Comparison of ENCODE assay signal across 25 cellular contexts in genomic region chr5:28516657-28517175, GRCh38.
"Had no signal": no experiment of that assay in that cellular context is flagged by ENCODE, and none has a peak within 500 bp of the region (broad histone marks: within the 10 kb centered on the region; RNA-seq: fewer than 3 reads in every experiment).

No MANE protein-coding gene starts in this region.

- DNase-seq: activated CD4-positive, alpha-beta T cell treated with anti-CD3 and anti-CD28 coated beads for 1 hour; activated CD4-positive, alpha-beta T cell treated with anti-CD3 and anti-CD28 coated beads, Interleukin-2, amount 50 U/mL, for 1 hour; activated CD8-positive, alpha-beta T cell treated with anti-CD3 and anti-CD28 coated beads, Interleukin-2, amount 10 ng/mL, durations not matched to agents 7 days and 5 days; activated gamma-delta T cell; anterior cingulate cortex; cerebellar nuclear complex; cortex of kidney; kidney; left ventricle myocardium inferior; midbrain; natural killer cell; nucleus accumbens; stimulated activated CD4-positive, alpha-beta T cell treated with anti-CD3 and anti-CD28 coated beads, Interleukin-2, amount 100 ng/mL, for 48 hours; stimulated activated naive CD4-positive, alpha-beta T cell treated with Interleukin-2 at 50 U/mL for 16 hours; T-helper 9 cell had no signal

- H3K4me1 ChIP-seq: left ventricle myocardium inferior, parathyroid adenoma, vagina had no signal

- H3K27ac Mint-ChIP-seq: activated CD8-positive, alpha-beta T cell treated with anti-CD3 and anti-CD28 coated beads, Interleukin-2, amount 10 ng/mL, durations not matched to agents 7 days and 5 days; activated naive CD4-positive, alpha-beta T cell treated with anti-CD3 and anti-CD28 coated beads, Interleukin-2, amount 50 U/mL, for 24 hours; activated T-helper 1 cell treated with anti-CD3 and anti-CD28 coated beads, Interleukin-12 subunit alpha, Interleukin-12 subunit beta, Interleukin-2, Interleukin-4 antibody, amounts not matched to agents 30 ng/mL and 10 ng/mL and 1 ng/mL, durations not matched to agents 14 hours and 24 hours and 36 hours; natural killer cell; type B pancreatic cell had no signal

- H3K36me3 Mint-ChIP-seq: activated naive CD4-positive, alpha-beta T cell treated with anti-CD3 and anti-CD28 coated beads, Interleukin-2, amount 50 U/mL, for 24 hours had no signal

- ATAC-seq: activated CD8-positive, alpha-beta T cell treated with anti-CD3 and anti-CD28 coated beads, Interleukin-2, amount 10 ng/mL, durations not matched to agents 7 days and 5 days; natural killer cell; sciatic nerve had no signal

- H3K4me2 ChIP-seq: smooth muscle cell had no signal

- H3K4me3 Mint-ChIP-seq: activated CD8-positive, alpha-beta T cell treated with anti-CD3 and anti-CD28 coated beads, Interleukin-2, amount 10 ng/mL, durations not matched to agents 7 days and 5 days; activated naive CD4-positive, alpha-beta T cell treated with anti-CD3 and anti-CD28 coated beads, Interleukin-2, amount 50 U/mL, for 24 hours; activated T-helper 1 cell treated with anti-CD3 and anti-CD28 coated beads, Interleukin-12 subunit alpha, Interleukin-12 subunit beta, Interleukin-2, Interleukin-4 antibody, amounts not matched to agents 30 ng/mL and 10 ng/mL and 1 ng/mL, durations not matched to agents 14 hours and 24 hours and 36 hours; natural killer cell; type B pancreatic cell had no signal

- H3K27ac ChIP-seq: left ventricle myocardium inferior, parathyroid adenoma, thoracic aorta, vagina had no signal

- H2AFZ ChIP-seq: parathyroid adenoma had no signal

- H3K27me3 Mint-ChIP-seq: activated naive CD4-positive, alpha-beta T cell treated with anti-CD3 and anti-CD28 coated beads, Interleukin-2, amount 50 U/mL, for 24 hours; type B pancreatic cell had no signal

- H3K9ac ChIP-seq: parathyroid adenoma had no signal

- H3K9me3 ChIP-seq: thoracic aorta, vagina had no signal

- H3K79me2 ChIP-seq: parathyroid adenoma had no signal

- H3K27me3 ChIP-seq: vagina had no signal

- H3K4me3 ChIP-seq: left ventricle myocardium inferior, smooth muscle cell, thoracic aorta, vagina had no signal

- H3K36me3 ChIP-seq: left ventricle myocardium inferior, thoracic aorta, vagina had no signal

- H3K4me1 Mint-ChIP-seq: activated naive CD4-positive, alpha-beta T cell treated with anti-CD3 and anti-CD28 coated beads, Interleukin-2, amount 50 U/mL, for 24 hours; natural killer cell had no signal

- FAIRE-seq: bronchial epithelial cell, endometrium, kidney had no signal
